In the genomic region with DNA sequence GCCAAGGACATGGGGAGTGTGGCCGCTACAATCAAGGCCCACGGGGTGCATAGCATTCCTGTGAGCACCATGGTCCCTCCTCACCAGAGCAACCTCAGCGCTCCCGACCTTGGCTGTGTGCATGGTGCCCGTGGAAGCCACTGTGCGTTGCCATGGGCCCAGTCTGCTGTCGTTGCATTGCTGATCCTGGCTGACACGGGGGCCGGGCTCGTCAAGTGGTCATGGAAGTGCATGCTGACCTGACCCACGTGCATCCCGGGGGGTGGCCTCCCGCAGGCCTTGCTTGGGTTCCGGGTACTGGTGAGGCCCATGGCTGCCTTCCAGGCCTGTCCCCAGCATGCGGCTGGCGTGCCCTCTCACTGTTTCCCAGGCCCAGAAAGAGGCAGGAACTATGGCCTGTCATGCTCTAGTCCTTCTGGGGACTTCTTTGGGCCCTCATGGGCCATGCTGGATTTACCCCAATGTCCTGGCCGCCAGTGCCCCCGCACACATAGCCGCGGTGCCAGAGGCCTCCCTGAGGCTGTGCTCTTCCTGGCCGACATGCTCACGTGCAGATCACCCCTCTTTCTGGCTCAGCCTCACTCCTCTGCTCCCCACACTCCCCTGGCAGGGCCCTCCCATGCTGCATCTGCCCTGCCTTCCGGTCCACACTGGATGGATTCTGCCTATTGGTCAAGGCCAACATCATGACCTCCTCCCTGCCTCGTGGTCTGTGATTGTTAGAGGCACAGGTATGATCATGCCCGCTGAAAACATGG, we compare ENCODE assay signal across 19 cellular contexts.
"Had no signal": no experiment of that assay in that cellular context is flagged by ENCODE, and none has a peak within 500 bp of the region (broad histone marks: within the 10 kb centered on the region; RNA-seq: fewer than 3 reads in every experiment).

No MANE protein-coding gene starts in this region.

- H3K27me3 ChIP-seq: vagina had no signal

- ATAC-seq: heart right ventricle; left colon; left lung; naive thymus-derived CD8-positive, alpha-beta T cell; psoas muscle; sciatic nerve; stimulated activated effector memory CD8-positive, alpha-beta T cell treated with anti-CD3 and anti-CD28 coated beads, Interleukin-12 subunit alpha, Interleukin-12 subunit beta, amount 100 ng/mL, for 72 hours had no signal

- H3K4me1 ChIP-seq: heart right ventricle, left lung, parathyroid adenoma, psoas muscle, vagina had no signal

- H3K9me3 ChIP-seq: neutrophil, vagina had no signal

- H3K36me3 ChIP-seq: heart right ventricle, left lung, neutrophil, tibial nerve, vagina had no signal

- DNase-seq: heart right ventricle; islet precursor cell; left colon; naive thymus-derived CD8-positive, alpha-beta T cell; stimulated activated CD4-positive, alpha-beta T cell treated with anti-CD3 and anti-CD28 coated beads, Interleukin-12 subunit alpha, Interleukin-12 subunit beta, amount 100 ng/mL, for 4 hours; stimulated activated CD4-positive, alpha-beta T cell treated with anti-CD3 and anti-CD28 coated beads, Interleukin-15, amount 100 ng/mL, for 24 hours; stimulated activated CD4-positive, alpha-beta T cell treated with anti-CD3 and anti-CD28 coated beads, Interleukin-2, amount 100 ng/mL, for 24 hours; stimulated activated CD4-positive, alpha-beta T cell treated with anti-CD3 and anti-CD28 coated beads, Interleukin-4, amount 100 ng/mL, for 24 hours; stimulated activated naive CD4-positive, alpha-beta T cell had no signal

- H3K27ac ChIP-seq: heart right ventricle, hepatocyte, left lung, neutrophil, parathyroid adenoma, psoas muscle, skin epidermis, vagina had no signal

- H3K4me3 ChIP-seq: heart right ventricle, hepatocyte, left lung, psoas muscle, skin epidermis, tibial nerve, vagina had no signal
